In the genomic region with DNA sequence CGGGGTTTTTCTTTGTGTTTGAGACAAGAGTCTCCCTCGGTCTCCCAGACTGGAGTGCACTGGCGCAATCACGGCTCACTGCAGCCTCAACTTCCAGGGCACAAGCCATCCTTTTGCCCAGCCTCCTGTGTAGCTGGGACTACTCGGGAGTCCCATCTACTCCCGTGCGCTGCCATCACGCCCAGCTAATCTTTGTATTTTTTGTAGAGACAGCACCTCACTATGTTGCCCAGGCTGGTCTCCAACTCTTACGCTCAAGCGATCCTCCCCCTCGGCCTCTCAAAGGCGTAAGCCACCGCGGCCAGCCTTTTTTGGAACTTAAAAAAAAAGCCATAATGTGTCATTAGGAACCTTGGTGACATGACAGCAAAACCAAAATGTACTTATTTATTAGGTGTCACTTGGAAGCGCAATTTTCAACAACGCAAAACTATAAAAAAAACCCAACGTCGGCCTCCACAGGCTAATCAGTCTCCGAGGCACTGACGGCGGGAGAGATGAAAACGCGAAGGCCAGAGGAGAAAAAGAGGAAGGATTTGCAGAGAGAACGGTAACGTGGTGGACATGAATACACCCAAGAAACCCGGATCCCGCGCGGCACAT, we compare ENCODE assay signal across 8 cellular contexts. TPM values are rescaled to one million over a fixed set of nuclear protein-coding genes. Genes with fewer than 3 reads are reported as not detected.
DNase-seq lines count a peak whose midpoint lies in the region; ATAC-seq and TF ChIP-seq lines count a peak whose summit lies in the region.

No MANE protein-coding gene starts in this region.

- H3K36me3 ChIP-seq in ES-I3 (ENCODE audit: insufficient read depth, low read length): no peaks in the 10 kb centered on the region
- H3K36me3 ChIP-seq in iPS-15b (ENCODE audit: control insufficient read depth, insufficient read depth, low read length): no peaks in the 10 kb centered on the region
- H3K36me3 ChIP-seq in skeletal muscle tissue (ENCODE audit: control insufficient read depth in 3 of 3, insufficient read depth in 3 of 3, low read length in 3 of 3): no peaks in the 10 kb centered on the region

- POLR2A ChIA-PET in GM10248 (lab: Yijun Ruan, JAX): interaction anchor here (0.7 to 1.2 kb wide), 3 partner anchors 263 to 447 kb away, joined by 3 to 8 read pairs (median 4); a partner anchor contains a TSS

- no peaks in the 10 kb centered on the region for H3K27me3 ChIP-seq in iPS-15b (ENCODE audit: control insufficient read depth, insufficient read depth, low read length)
- no peaks in the 10 kb centered on the region for H3K27me3 ChIP-seq in skeletal muscle tissue (ENCODE audit: control insufficient read depth in 3 of 3, insufficient read depth in 3 of 3, low read length in 3 of 3)

- ATAC-seq in HG03571 (IDR thresholded peaks at IDR 0.05; ENCODE audit: unreplicated experiment) (no peak), GM21717 (IDR thresholded peaks at IDR 0.05; ENCODE audit: unreplicated experiment) (no peak)

- CTCF ChIA-PET in GM10248 (lab: Yijun Ruan, JAX): interaction anchor here (2.7 kb wide), 1 partner anchor 17 kb away, joined by 7 read pairs; no protein-coding TSS in a partner anchor

- peak; percentile 81 for DNase-seq in NOMO-1 treated with dmso at 0.1 percent for 144 hours (lab: John Stamatoyannopoulos, UW; ENCODE audit: unreplicated experiment)
- peak; percentile 32 for DNase-seq in amniotic epithelial cell (ENCODE audit: low read depth)
- no peak for DNase-seq in GM10248 (ENCODE audit: extremely low spot score)

- no peak for TF ChIP-seq CTCF in GM10248 (IDR thresholded peaks at IDR 0.05; ENCODE audit: control extremely low read depth, extremely low read depth, low read depth, missing control alignments)

- no peaks in the 10 kb centered on the region for H3K9me3 ChIP-seq in ES-I3 (ENCODE audit: control insufficient read depth, insufficient read depth, low read length)
- no peaks in the 10 kb centered on the region for H3K9me3 ChIP-seq in iPS-15b (ENCODE audit: control insufficient read depth, insufficient read depth, low read length)
- H3K9me3 ChIP-seq in skeletal muscle tissue (ENCODE audit: control insufficient read depth in 3 of 3, low read length in 3 of 3): no peaks in the 10 kb centered on the region

- H3K4me1 ChIP-seq in ES-I3 (ENCODE audit: insufficient read depth, low read length) (peaks cover 14% of the 10 kb centered on the region; the same call in 1 of the 2 replicates), iPS-15b (ENCODE audit: control insufficient read depth, insufficient read depth, low read length) (peaks cover 10% of the 10 kb centered on the region), skeletal muscle tissue (ENCODE audit: control insufficient read depth in 3 of 3, insufficient read depth in 3 of 3, low read length in 3 of 3) (peaks cover 22 to 40% (median 30%) of the 10 kb centered on the region in 3 donors)

- H3K9ac ChIP-seq in ES-I3 (ENCODE audit: low read depth, low read length) (peak overlapping the region; percentile 86), iPS-15b (ENCODE audit: low read depth, low read length) (peak overlapping the region; percentile 96), skeletal muscle tissue (ENCODE audit: low read depth in 1 of 3, low read length in 3 of 3) (peak overlapping the region; percentile 97 to 99 (median 99))

- H3K4me3 ChIP-seq in iPS-15b (ENCODE audit: low read depth, low read length) (peak overlapping the region; percentile 98), skeletal muscle tissue (ENCODE audit: low read length in 3 of 3) (peak overlapping the region; percentile 89 to 95 (median 92))

- peak overlapping the region; percentile 98 for H3K27ac ChIP-seq in skeletal muscle tissue (ENCODE audit: low read depth, low read length)

RNA-seq across cellular contexts. Expression of a gene that starts 0.9 kb away (rescaled TPM):
- total RNA-seq in skeletal muscle tissue: 29.7 TPM

RNA-seq across cellular contexts. Expression of a gene that starts 1.8 kb away (rescaled TPM):
- 3.7 TPM for total RNA-seq in skeletal muscle tissue
